ENCODE assay signal across 18 cellular contexts in the genomic region with DNA sequence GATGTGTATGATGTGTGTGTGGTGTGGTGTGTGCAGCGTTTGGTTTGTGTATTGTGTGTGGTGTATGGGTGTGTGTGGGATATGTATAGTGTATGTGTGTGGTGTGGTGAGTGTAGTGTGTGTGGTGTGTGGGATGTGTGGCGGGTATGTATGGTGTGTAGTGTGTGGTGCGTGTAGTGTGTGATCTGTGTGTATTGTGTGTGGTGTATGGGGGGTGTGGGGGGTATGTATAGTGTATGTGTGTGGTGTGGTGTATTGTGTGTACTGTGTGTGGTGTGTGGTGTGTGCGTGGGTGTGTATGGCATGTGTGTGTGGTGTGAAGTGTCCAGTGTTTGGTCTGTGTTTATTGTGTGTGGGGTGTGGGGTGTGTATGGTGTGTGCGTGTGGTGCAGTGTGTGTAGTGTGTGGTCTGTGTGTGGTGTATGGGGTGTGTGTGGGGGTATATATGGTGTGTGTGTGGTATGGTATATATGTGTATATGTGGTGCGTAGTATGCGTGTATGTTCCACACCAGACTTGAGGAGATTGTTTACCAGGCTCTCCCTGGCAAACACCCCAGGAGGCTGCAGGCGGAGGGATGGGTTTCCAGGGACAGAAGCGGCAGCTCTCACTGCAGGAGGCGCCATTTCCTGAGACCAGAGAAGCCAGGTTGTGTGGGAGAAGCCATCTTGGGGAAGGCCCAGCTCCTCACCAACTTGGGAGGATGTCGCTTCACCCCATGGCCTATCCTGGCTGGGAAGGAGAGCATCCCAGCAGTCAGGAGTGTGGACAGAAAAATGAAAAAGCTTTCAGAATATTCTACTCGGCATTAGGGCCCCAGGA.
DNase-seq lines count a peak whose midpoint lies in the region; ATAC-seq, FAIRE-seq and TF ChIP-seq lines count a peak whose summit lies in the region.
"Had no signal": no experiment of that assay in that cellular context is flagged by ENCODE, and none has a peak within 500 bp of the region (broad histone marks: within the 10 kb centered on the region; RNA-seq: fewer than 3 reads in every experiment).

No MANE protein-coding gene starts in this region.

- H3K18ac ChIP-seq in trophoblast cell (ENCODE audit: low read length) = no peak overlapping the region

- no peaks in the 10 kb centered on the region for H3K27me3 ChIP-seq in H7 (ENCODE audit: control insufficient read depth, insufficient read depth, low read length)
- peaks cover 4% of the 10 kb centered on the region for H3K27me3 ChIP-seq in foreskin keratinocyte
- H3K27me3 ChIP-seq in trophoblast cell (ENCODE audit: insufficient read depth, low read length) = no peaks in the 10 kb centered on the region
- H3K27me3 ChIP-seq: neutrophil, tibial nerve had no signal

- DNase-seq in H7 (peak; percentile 40), SK-N-MC (ENCODE audit: low read depth, low spot score) (no peak), foreskin keratinocyte (no peak), trophoblast cell (no peak), frontal cortex (ENCODE audit: low spot score in 2 of 2) (no peak), 8988T (no peak), amygdala (lab: John Stamatoyannopoulos, UW) (no peak)
- DNase-seq: activated CD4-positive, alpha-beta T cell treated with anti-CD3 and anti-CD28 coated beads for 36 hours; activated naive CD4-positive, alpha-beta T cell treated with anti-CD3 and anti-CD28 coated beads for 36 hours; activated T-cell treated with anti-CD3 and anti-CD28 coated beads, Interleukin-2, amount 50 U/mL, for 72 hours; NCI-H69; stimulated activated CD4-positive, alpha-beta T cell treated with anti-CD3 and anti-CD28 coated beads, Interleukin-2, amount 100 ng/mL, for 48 hours had no signal

- no peaks in the 10 kb centered on the region for H3K4me1 ChIP-seq in foreskin keratinocyte
- no peaks in the 10 kb centered on the region for H3K4me1 ChIP-seq in trophoblast cell (ENCODE audit: control insufficient read depth in 1 of 2, insufficient read depth in 2 of 2, low read length in 2 of 2)

- H3K27ac ChIP-seq in SK-N-MC (peak overlapping the region; percentile 87), foreskin keratinocyte (no peak overlapping the region), trophoblast cell (ENCODE audit: low read depth, low read length) (no peak overlapping the region)
- H3K27ac ChIP-seq: neutrophil, skin epidermis, tibial nerve had no signal

- TF ChIP-seq CTCF in foreskin keratinocyte (conservative IDR thresholded peaks at IDR 0.05) = peak; percentile 23

- no peak overlapping the region for H2AK5ac ChIP-seq in trophoblast cell (ENCODE audit: low read length)

- H3K9ac ChIP-seq in SK-N-MC (ENCODE audit: insufficient read length) (no peak overlapping the region), trophoblast cell (ENCODE audit: low read length) (no peak overlapping the region)

- no peaks in the 10 kb centered on the region for H3K79me1 ChIP-seq in trophoblast cell (ENCODE audit: low read length)

- H3K36me3 ChIP-seq in H7 (replicated peaks; ENCODE audit: control insufficient read depth, insufficient read depth, low read length) (no peaks in the 10 kb centered on the region), SK-N-MC (ENCODE audit: insufficient read depth, low read length) (no peaks in the 10 kb centered on the region), trophoblast cell (ENCODE audit: control insufficient read depth in 1 of 2, insufficient read depth in 2 of 2, low read length in 2 of 2) (no peaks in the 10 kb centered on the region)
- H3K36me3 ChIP-seq: neutrophil, tibial nerve had no signal

- no peak overlapping the region for H3K14ac ChIP-seq in trophoblast cell (ENCODE audit: low read length)

- 100% methylated on average over 5 of the region's 12 CpGs for WGBS in trophoblast cell (ENCODE audit: extremely low coverage, insufficient coverage, insufficient read length)

- no peak overlapping the region for H2BK12ac ChIP-seq in trophoblast cell (ENCODE audit: low read length)

- no peak overlapping the region for H3K4me3 ChIP-seq in H7 (ENCODE audit: insufficient read depth, low read depth, low read length)
- peak overlapping the region; percentile 48 for H3K4me3 ChIP-seq in SK-N-MC
- H3K4me3 ChIP-seq in trophoblast cell (ENCODE audit: low read depth, low read length) = no peak overlapping the region
- H3K4me3 ChIP-seq: skin epidermis, tibial nerve had no signal

- no peak overlapping the region for H2BK5ac ChIP-seq in trophoblast cell (ENCODE audit: low read depth, low read length, poor library complexity)

- H3K23ac ChIP-seq in trophoblast cell (ENCODE audit: low read length) = peak overlapping the region; percentile 31

- H3K4ac ChIP-seq in trophoblast cell (ENCODE audit: low read depth, low read length) = no peak overlapping the region

- no peak for FAIRE-seq in frontal cortex (lab: Jason Lieb, UNC)
- FAIRE-seq: H54, TTC549 had no signal

- H4K8ac ChIP-seq in trophoblast cell (ENCODE audit: low read depth, low read length) = no peak overlapping the region

- H4K12ac ChIP-seq in trophoblast cell (ENCODE audit: low read depth, low read length) = no peak overlapping the region

- H3K79me2 ChIP-seq in trophoblast cell (ENCODE audit: control insufficient read depth, insufficient read depth, low read length, poor library complexity) = no peaks in the 10 kb centered on the region

- H3K9me3 ChIP-seq in SK-N-MC (ENCODE audit: low read depth, low read length) (no peaks in the 10 kb centered on the region), trophoblast cell (ENCODE audit: insufficient read depth, low read depth, low read length) (peaks cover 10% of the 10 kb centered on the region)
- H3K9me3 ChIP-seq: neutrophil had no signal

- no peak overlapping the region for H2BK120ac ChIP-seq in trophoblast cell (ENCODE audit: insufficient read depth, low read length, poor library complexity)

- no peak overlapping the region for H3K4me2 ChIP-seq in trophoblast cell (ENCODE audit: low read length)

- ATAC-seq in foreskin keratinocyte = no peak
- no peak for ATAC-seq in HG03097 (IDR thresholded peaks at IDR 0.05; ENCODE audit: low FRiP score, unreplicated experiment)
- ATAC-seq: activated CD4-positive, alpha-beta T cell treated with anti-CD3 and anti-CD28 coated beads for 36 hours; activated T-cell treated with anti-CD3 and anti-CD28 coated beads, Interleukin-2, amount 50 U/mL, for 72 hours had no signal

- H4K91ac ChIP-seq in trophoblast cell (ENCODE audit: low read depth, low read length) = no peak overlapping the region

- H2AFZ ChIP-seq in trophoblast cell (ENCODE audit: insufficient read depth, low read length, poor library complexity) = no peak overlapping the region
